In genomic region chr12:117685115-117685926, GRCh38 we compare ENCODE assay signal across 9 cellular contexts.
DNase-seq lines count a peak whose midpoint lies in the region; TF ChIP-seq lines count a peak whose summit lies in the region.
"Had no signal": no experiment of that assay in that cellular context is flagged by ENCODE, and none has a peak within 500 bp of the region (broad histone marks: within the 10 kb centered on the region; RNA-seq: fewer than 3 reads in every experiment).

No MANE protein-coding gene starts in this region.

- H3K9me3 ChIP-seq in BLaER1 treated with 17β-estradiol and CSF1 and Interleukin-3, amounts not matched to agents 10 nM and 100 nM (replicated peaks in 1 of 11): no peaks in the 10 kb centered on the region
- H3K9me3 ChIP-seq in mucosa of rectum (ENCODE audit: control insufficient read depth in 2 of 2, low read length in 2 of 2): no peaks in the 10 kb centered on the region
- H3K9me3 ChIP-seq: thoracic aorta had no signal

- peaks cover 23% of the 10 kb centered on the region for H3K4me1 Mint-ChIP-seq in brain

- H3K27ac Mint-ChIP-seq in brain: peak overlapping the region in 3 of 5 experiments; percentile 23 to 52 (median 24)

- H4K20me1 ChIP-seq in BLaER1 treated with 17β-estradiol and CSF1 and Interleukin-3, amounts not matched to agents 10 nM and 100 nM: no peaks in the 10 kb centered on the region

- H3K36me3 Mint-ChIP-seq in brain: no peaks in the 10 kb centered on the region

- peak overlapping the region in 2 of 11 experiments; percentile 23 to 35; a peak in 2 of 22 replicates for H3K9ac ChIP-seq in BLaER1 treated with 17β-estradiol and CSF1 and Interleukin-3, amounts not matched to agents 10 nM and 100 nM
- H3K9ac ChIP-seq in mucosa of rectum (ENCODE audit: low read depth in 1 of 2, low read length in 2 of 2): peak overlapping the region in 1 of 2 donors; percentile 42

- H3K27ac ChIP-seq in BLaER1 treated with 17β-estradiol and CSF1 and Interleukin-3, amounts not matched to agents 10 nM and 100 nM: peak overlapping the region in 2 of 11 experiments; percentile 12 to 20; a peak in 2 of 22 replicates
- H3K27ac ChIP-seq in mucosa of rectum (ENCODE audit: low read depth in 2 of 2, low read length in 2 of 2): peak overlapping the region; percentile 62 to 77
- H3K27ac ChIP-seq: thoracic aorta had no signal

- H3K36me3 ChIP-seq in BLaER1 treated with 17β-estradiol and CSF1 and Interleukin-3, amounts not matched to agents 10 nM and 100 nM: no peaks in the 10 kb centered on the region
- no peaks in the 10 kb centered on the region for H3K36me3 ChIP-seq in mucosa of rectum (ENCODE audit: control insufficient read depth in 2 of 2, insufficient read depth in 2 of 2, low read length in 2 of 2)
- H3K36me3 ChIP-seq: thoracic aorta had no signal

- DNase-seq in NB4 (ENCODE audit: low read depth) (peak; percentile 36), middle frontal gyrus (ENCODE audit: extremely low spot score, low spot score) (no peak), cerebellar cortex (ENCODE audit: low spot score) (no peak), NCI-H510A (lab: John Stamatoyannopoulos, UW) (no peak), NCI-H446 (lab: John Stamatoyannopoulos, UW) (no peak)

- no peak for TF ChIP-seq POLR2A in NB4 (IDR thresholded peaks at IDR 0.05; ENCODE audit: extremely low read depth, insufficient read length)

- peak overlapping the region; percentile 17 to 77 (median 35); a peak in 17 of 22 replicates for H3K4me2 ChIP-seq in BLaER1 treated with 17β-estradiol and CSF1 and Interleukin-3, amounts not matched to agents 10 nM and 100 nM

- H3K27me3 ChIP-seq in BLaER1 treated with 17β-estradiol and CSF1 and Interleukin-3, amounts not matched to agents 10 nM and 100 nM: no peaks in the 10 kb centered on the region
- no peaks in the 10 kb centered on the region for H3K27me3 ChIP-seq in mucosa of rectum (ENCODE audit: control insufficient read depth in 2 of 2, insufficient read depth in 2 of 2, low read length in 2 of 2)

- H3K4me1 ChIP-seq in BLaER1 treated with 17β-estradiol and CSF1 and Interleukin-3, amounts not matched to agents 10 nM and 100 nM: peaks cover 0 to 18% (median 8%) of the 10 kb centered on the region in 10 experiments; a peak in 14 of 20 replicates
- peaks cover 9 to 13% of the 10 kb centered on the region in 2 donors for H3K4me1 ChIP-seq in mucosa of rectum (ENCODE audit: control insufficient read depth in 2 of 2, insufficient read depth in 2 of 2, low read length in 2 of 2)

- H3K4me3 Mint-ChIP-seq in brain: no peak overlapping the region

- H3K27me3 Mint-ChIP-seq in brain: no peaks in the 10 kb centered on the region

- H3K4me3 ChIP-seq in BLaER1 treated with 17β-estradiol and CSF1 and Interleukin-3, amounts not matched to agents 10 nM and 100 nM: no peak overlapping the region
- H3K4me3 ChIP-seq in NB4 (ENCODE audit: low read depth, low read length) (no peak overlapping the region), mucosa of rectum (ENCODE audit: low read length in 2 of 2) (no peak overlapping the region)
- H3K4me3 ChIP-seq: thoracic aorta had no signal

- H3K9me3 Mint-ChIP-seq in brain: no peaks in the 10 kb centered on the region

- TF ChIP-seq CTCF in NB4 (IDR thresholded peaks at IDR 0.05; ENCODE audit: low read depth, low read length) (no peak), brain (conservative IDR thresholded peaks at IDR 0.05) (no peak)
